In genomic region chr14:49969961-49970360, GRCh38 we compare ENCODE assay signal across 9 cellular contexts.
DNase-seq lines count a peak whose midpoint lies in the region; ATAC-seq, FAIRE-seq and TF ChIP-seq lines count a peak whose summit lies in the region.
"Had no signal": no experiment of that assay in that cellular context is flagged by ENCODE, and none has a peak within 500 bp of the region (broad histone marks: within the 10 kb centered on the region; RNA-seq: fewer than 3 reads in every experiment).

No MANE protein-coding gene starts in this region.

- H3K27ac Mint-ChIP-seq in activated CD8-positive, alpha-beta T cell treated with anti-CD3 and anti-CD28 coated beads, Interleukin-2, amount 10 ng/mL, durations not matched to agents 7 days and 5 days: peak overlapping the region; percentile 96
- H3K27ac Mint-ChIP-seq in stimulated activated effector memory CD8-positive, alpha-beta T cell treated with anti-CD3 and anti-CD28 coated beads, Interleukin-12 subunit alpha, Interleukin-12 subunit beta, amount 100 ng/mL, for 72 hours: peak overlapping the region; percentile 94
- H3K27ac Mint-ChIP-seq in Caco-2 (ENCODE audit: unreplicated experiment): no peak overlapping the region

- peaks cover 58% of the 10 kb centered on the region for H3K4me1 Mint-ChIP-seq in activated CD8-positive, alpha-beta T cell treated with anti-CD3 and anti-CD28 coated beads, Interleukin-2, amount 10 ng/mL, durations not matched to agents 7 days and 5 days (ENCODE audit: low read depth)
- H3K4me1 Mint-ChIP-seq in stimulated activated effector memory CD8-positive, alpha-beta T cell treated with anti-CD3 and anti-CD28 coated beads, Interleukin-12 subunit alpha, Interleukin-12 subunit beta, amount 100 ng/mL, for 72 hours: peaks cover 40% of the 10 kb centered on the region
- H3K4me1 Mint-ChIP-seq in Caco-2 (ENCODE audit: low read depth, unreplicated experiment): peaks cover 58% of the 10 kb centered on the region

- no peaks in the 10 kb centered on the region for H4K20me1 ChIP-seq in SK-N-SH (ENCODE audit: insufficient read depth)

- intact Hi-C loops in kidney (cut with DNase I): no loop called here
- intact Hi-C loops in Caco-2 (cut with micrococcal nuclease; ENCODE audit: unreplicated experiment): no loop called here

- CTCF ChIA-PET in SK-N-SH (lab: Yijun Ruan, JAX) (no interaction called here), Caco-2 (lab: Charles Lee) (no interaction called here)
- CTCF ChIA-PET in activated CD8-positive, alpha-beta T cell treated with anti-CD3 and anti-CD28 coated beads, Interleukin-2, amount 10 ng/mL, durations not matched to agents 7 days and 5 days (lab: Charles Lee): interaction anchor here (1.0 to 4.5 kb wide), 16 partner anchors 18 to 134 kb away, joined by 3 to 54 read pairs (median 10); partner anchors contain the start of gene ARF6

- WGBS in SK-N-SH (ENCODE audit: low lambda C conversion rate): 92% methylated on average over 5 of the region's 5 CpGs

- TF ChIP-seq RAD21 in SK-N-SH (IDR thresholded peaks at IDR 0.05; ENCODE audit: low read length): no peak

- H3K9ac ChIP-seq in SK-N-SH (no peak overlapping the region), kidney (ENCODE audit: low read length in 2 of 2) (no peak overlapping the region)

- TF ChIP-seq CTCF in SK-N-SH (IDR thresholded peaks at IDR 0.05) (no peak), kidney (IDR thresholded peaks at IDR 0.05; ENCODE audit: borderline replicate concordance, extremely low read depth, insufficient read depth) (no peak), Caco-2 (IDR thresholded peaks at IDR 0.05; ENCODE audit: insufficient read depth in 1 of 2, low read depth in 1 of 2, low read length in 1 of 2, severe bottlenecking in 1 of 2, unreplicated experiment in 1 of 2) (no peak)

- no peaks in the 10 kb centered on the region for H3K9me2 ChIP-seq in SK-N-SH

- H3K27me3 Mint-ChIP-seq in activated CD8-positive, alpha-beta T cell treated with anti-CD3 and anti-CD28 coated beads, Interleukin-2, amount 10 ng/mL, durations not matched to agents 7 days and 5 days (ENCODE audit: low read depth): no peaks in the 10 kb centered on the region
- no peaks in the 10 kb centered on the region for H3K27me3 Mint-ChIP-seq in Caco-2 (ENCODE audit: insufficient read depth, unreplicated experiment)

- FAIRE-seq in kidney (lab: Jason Lieb, UNC): no peak
- FAIRE-seq in frontal cortex (lab: Jason Lieb, UNC): no peak
- FAIRE-seq: islet of Langerhans had no signal

- no peaks in the 10 kb centered on the region for H3K9me3 Mint-ChIP-seq in activated CD8-positive, alpha-beta T cell treated with anti-CD3 and anti-CD28 coated beads, Interleukin-2, amount 10 ng/mL, durations not matched to agents 7 days and 5 days (ENCODE audit: insufficient read depth)
- no peaks in the 10 kb centered on the region for H3K9me3 Mint-ChIP-seq in stimulated activated effector memory CD8-positive, alpha-beta T cell treated with anti-CD3 and anti-CD28 coated beads, Interleukin-12 subunit alpha, Interleukin-12 subunit beta, amount 100 ng/mL, for 72 hours
- no peaks in the 10 kb centered on the region for H3K9me3 Mint-ChIP-seq in Caco-2 (ENCODE audit: unreplicated experiment)

- no peaks in the 10 kb centered on the region for H3K79me2 ChIP-seq in SK-N-SH (ENCODE audit: insufficient read depth)

- peak overlapping the region; percentile 70 for H3K4me3 Mint-ChIP-seq in activated CD8-positive, alpha-beta T cell treated with anti-CD3 and anti-CD28 coated beads, Interleukin-2, amount 10 ng/mL, durations not matched to agents 7 days and 5 days
- H3K4me3 Mint-ChIP-seq in stimulated activated effector memory CD8-positive, alpha-beta T cell treated with anti-CD3 and anti-CD28 coated beads, Interleukin-12 subunit alpha, Interleukin-12 subunit beta, amount 100 ng/mL, for 72 hours: peak overlapping the region; percentile 78
- H3K4me3 Mint-ChIP-seq in Caco-2 (ENCODE audit: unreplicated experiment): no peak overlapping the region

- no peaks in the 10 kb centered on the region for H3K9me3 ChIP-seq in SK-N-SH
- H3K9me3 ChIP-seq in kidney (ENCODE audit: control insufficient read depth in 1 of 2, low read length in 2 of 2): no peaks in the 10 kb centered on the region
- no peaks in the 10 kb centered on the region for H3K9me3 ChIP-seq in Caco-2

- H3K36me3 Mint-ChIP-seq in activated CD8-positive, alpha-beta T cell treated with anti-CD3 and anti-CD28 coated beads, Interleukin-2, amount 10 ng/mL, durations not matched to agents 7 days and 5 days (ENCODE audit: low read depth): peaks cover 2% of the 10 kb centered on the region
- peaks cover 25% of the 10 kb centered on the region for H3K36me3 Mint-ChIP-seq in stimulated activated effector memory CD8-positive, alpha-beta T cell treated with anti-CD3 and anti-CD28 coated beads, Interleukin-12 subunit alpha, Interleukin-12 subunit beta, amount 100 ng/mL, for 72 hours
- peaks cover 11% of the 10 kb centered on the region for H3K36me3 Mint-ChIP-seq in Caco-2 (ENCODE audit: insufficient read depth, unreplicated experiment)

- H3F3A ChIP-seq in SK-N-SH (replicated peaks; ENCODE audit: insufficient read depth): peaks cover 22% of the 10 kb centered on the region

- no peak for TF ChIP-seq EP300 in SK-N-SH (IDR thresholded peaks at IDR 0.05; ENCODE audit: borderline replicate concordance in 1 of 2, low read depth in 1 of 2, low read length in 1 of 2)

- DNase-seq in SK-N-SH (no peak), kidney (no peak), Caco-2 (no peak), NOMO-1 (lab: John Stamatoyannopoulos, UW; ENCODE audit: unreplicated experiment in 2 of 2) (no peak), frontal cortex (ENCODE audit: low spot score in 2 of 2) (no peak)
- no peak for DNase-seq in activated CD8-positive, alpha-beta T cell treated with anti-CD3 and anti-CD28 coated beads, Interleukin-2, amount 10 ng/mL, durations not matched to agents 7 days and 5 days
- no peak for DNase-seq in stimulated activated effector memory CD8-positive, alpha-beta T cell treated with anti-CD3 and anti-CD28 coated beads, Interleukin-12 subunit alpha, Interleukin-12 subunit beta, amount 100 ng/mL, for 72 hours (ENCODE audit: low spot score in 2 of 2)

- no peak overlapping the region for H3K4me2 ChIP-seq in SK-N-SH

- H3K27ac ChIP-seq in SK-N-SH (ENCODE audit: low read depth in 2 of 2, low read length in 1 of 2) (peak overlapping the region in 1 of 2 experiments; percentile 67; a peak in 2 of 4 replicates), kidney (ENCODE audit: low read depth in 2 of 2, low read length in 2 of 2) (peak overlapping the region; percentile 63 to 66)

- H3K4me1 ChIP-seq in SK-N-SH (ENCODE audit: control insufficient read depth in 1 of 2, insufficient read depth in 2 of 2, low read depth in 1 of 2, low read length in 1 of 2): peaks cover 26 to 39% of the 10 kb centered on the region in 2 experiments
- H3K4me1 ChIP-seq in kidney (ENCODE audit: control insufficient read depth in 1 of 2, insufficient read depth in 1 of 2, low read depth in 1 of 2, low read length in 2 of 2): peaks cover 30 to 37% of the 10 kb centered on the region in 2 donors
- peaks cover 65% of the 10 kb centered on the region for H3K4me1 ChIP-seq in Caco-2

- ATAC-seq in SK-N-SH treated with all-trans-retinoic acid at 6 μM for 48 hours: no peak
- ATAC-seq in activated CD8-positive, alpha-beta T cell treated with anti-CD3 and anti-CD28 coated beads, Interleukin-2, amount 10 ng/mL, durations not matched to agents 7 days and 5 days: no peak
- no peak for ATAC-seq in stimulated activated effector memory CD8-positive, alpha-beta T cell treated with anti-CD3 and anti-CD28 coated beads, Interleukin-12 subunit alpha, Interleukin-12 subunit beta, amount 100 ng/mL, for 72 hours

- POLR2A ChIA-PET in SK-N-SH (lab: Yijun Ruan, JAX) (no interaction called here), Caco-2 (lab: Charles Lee) (no interaction called here)
- POLR2A ChIA-PET in activated CD8-positive, alpha-beta T cell treated with anti-CD3 and anti-CD28 coated beads, Interleukin-2, amount 10 ng/mL, durations not matched to agents 7 days and 5 days (lab: Charles Lee): interaction anchor here (1.2 to 9.1 kb wide), 13 partner anchors 10 to 112 kb away, joined by 4 to 307 read pairs (median 25); partner anchors contain the start of gene ARF6

- H3K27me3 ChIP-seq in SK-N-SH (ENCODE audit: insufficient read depth) (no peaks in the 10 kb centered on the region), Caco-2 (replicated peaks; ENCODE audit: control insufficient read depth, insufficient read depth, low read length) (no peaks in the 10 kb centered on the region)

- H3K36me3 ChIP-seq in SK-N-SH (replicated peaks in 1 of 2; ENCODE audit: control insufficient read depth in 1 of 2, insufficient read depth in 2 of 2, low read length in 1 of 2) (no peaks in the 10 kb centered on the region), kidney (ENCODE audit: control insufficient read depth in 1 of 2, insufficient read depth in 2 of 2, low read length in 2 of 2) (no peaks in the 10 kb centered on the region), Caco-2 (ENCODE audit: control insufficient read depth, insufficient read depth, low read length) (no peaks in the 10 kb centered on the region)

- no TSS peak for BruUV-seq in Caco-2 (replicated peaks; lab: Mats Ljungman, UMichigan)

- peak overlapping the region; percentile 54; the same call in 1 of the 2 replicates for H2AFZ ChIP-seq in SK-N-SH (ENCODE audit: low read depth)

- H3K4me3 ChIP-seq in SK-N-SH (ENCODE audit: low read depth in 2 of 2, low read length in 1 of 2) (no peak overlapping the region), kidney (ENCODE audit: low read length in 2 of 2) (peak overlapping the region in 1 of 2 donors; percentile 20), Caco-2 (ENCODE audit: low read depth, low read length) (no peak overlapping the region)

TF ChIP-seq in SK-N-SH, 30 proteins besides CTCF, POLR2A, EP300 and RAD21 (continues in another document):
- no peak for TF ChIP-seq POLR2AphosphoS5 (IDR thresholded peaks at IDR 0.05; ENCODE audit: low read depth, low read length)
- TF ChIP-seq FOXJ3 (CRISPR knock-in tag; IDR thresholded peaks at IDR 0.05): no peak
- TF ChIP-seq NRF1 (IDR thresholded peaks at IDR 0.05; ENCODE audit: low read depth, low read length): no peak
- no peak for TF ChIP-seq YY1 (IDR thresholded peaks at IDR 0.05; ENCODE audit: low read depth)
- no peak for TF ChIP-seq FOXM1 (IDR thresholded peaks at IDR 0.05; ENCODE audit: low read depth)
- TF ChIP-seq TCF12 (IDR thresholded peaks at IDR 0.05): no peak

TF ChIP-seq in SK-N-SH treated with all-trans-retinoic acid at 6 μM for 48 hours, 23 proteins besides CTCF, POLR2A, EP300 and RAD21 (continues in another document):
- TF ChIP-seq CREB5 (CRISPR knock-in tag; IDR thresholded peaks at IDR 0.05; ENCODE audit: low read depth) (no peak), RARB (CRISPR knock-in tag; IDR thresholded peaks at IDR 0.05) (no peak)
